1 cellular context compared by ENCODE assay signal in the genomic region with DNA sequence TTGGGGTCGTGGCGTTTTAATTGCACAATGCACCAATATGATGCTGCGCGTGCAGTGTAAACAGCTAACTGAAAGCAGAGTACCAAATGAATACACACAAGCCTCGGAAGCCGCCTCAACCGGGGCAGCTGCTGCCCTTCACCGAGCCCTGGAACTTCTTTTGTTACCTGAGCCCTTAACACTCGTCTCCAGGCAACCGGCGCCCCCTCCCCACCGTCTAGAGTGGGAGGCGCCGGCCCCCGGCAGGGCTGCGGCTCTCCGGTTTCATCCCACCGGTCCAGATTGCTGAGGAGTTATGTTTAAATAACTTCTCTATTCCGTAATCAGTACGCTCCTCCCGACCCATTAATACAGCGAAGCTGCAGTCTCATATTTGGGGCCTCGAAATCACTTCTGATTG.
TF ChIP-seq lines count a peak whose summit lies in the region.

No MANE protein-coding gene starts in this region.

TF ChIP-seq in GM23338, 12 proteins besides CTCF, POLR2A, EP300 and RAD21 (continued from another document):
- TF ChIP-seq, protein P1, sequence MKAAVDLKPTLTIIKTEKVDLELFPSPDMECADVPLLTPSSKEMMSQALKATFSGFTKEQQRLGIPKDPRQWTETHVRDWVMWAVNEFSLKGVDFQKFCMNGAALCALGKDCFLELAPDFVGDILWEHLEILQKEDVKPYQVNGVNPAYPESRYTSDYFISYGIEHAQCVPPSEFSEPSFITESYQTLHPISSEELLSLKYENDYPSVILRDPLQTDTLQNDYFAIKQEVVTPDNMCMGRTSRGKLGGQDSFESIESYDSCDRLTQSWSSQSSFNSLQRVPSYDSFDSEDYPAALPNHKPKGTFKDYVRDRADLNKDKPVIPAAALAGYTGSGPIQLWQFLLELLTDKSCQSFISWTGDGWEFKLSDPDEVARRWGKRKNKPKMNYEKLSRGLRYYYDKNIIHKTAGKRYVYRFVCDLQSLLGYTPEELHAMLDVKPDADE (IDR thresholded peaks at IDR 0.05), result no peak
- TF ChIP-seq, protein P2, sequence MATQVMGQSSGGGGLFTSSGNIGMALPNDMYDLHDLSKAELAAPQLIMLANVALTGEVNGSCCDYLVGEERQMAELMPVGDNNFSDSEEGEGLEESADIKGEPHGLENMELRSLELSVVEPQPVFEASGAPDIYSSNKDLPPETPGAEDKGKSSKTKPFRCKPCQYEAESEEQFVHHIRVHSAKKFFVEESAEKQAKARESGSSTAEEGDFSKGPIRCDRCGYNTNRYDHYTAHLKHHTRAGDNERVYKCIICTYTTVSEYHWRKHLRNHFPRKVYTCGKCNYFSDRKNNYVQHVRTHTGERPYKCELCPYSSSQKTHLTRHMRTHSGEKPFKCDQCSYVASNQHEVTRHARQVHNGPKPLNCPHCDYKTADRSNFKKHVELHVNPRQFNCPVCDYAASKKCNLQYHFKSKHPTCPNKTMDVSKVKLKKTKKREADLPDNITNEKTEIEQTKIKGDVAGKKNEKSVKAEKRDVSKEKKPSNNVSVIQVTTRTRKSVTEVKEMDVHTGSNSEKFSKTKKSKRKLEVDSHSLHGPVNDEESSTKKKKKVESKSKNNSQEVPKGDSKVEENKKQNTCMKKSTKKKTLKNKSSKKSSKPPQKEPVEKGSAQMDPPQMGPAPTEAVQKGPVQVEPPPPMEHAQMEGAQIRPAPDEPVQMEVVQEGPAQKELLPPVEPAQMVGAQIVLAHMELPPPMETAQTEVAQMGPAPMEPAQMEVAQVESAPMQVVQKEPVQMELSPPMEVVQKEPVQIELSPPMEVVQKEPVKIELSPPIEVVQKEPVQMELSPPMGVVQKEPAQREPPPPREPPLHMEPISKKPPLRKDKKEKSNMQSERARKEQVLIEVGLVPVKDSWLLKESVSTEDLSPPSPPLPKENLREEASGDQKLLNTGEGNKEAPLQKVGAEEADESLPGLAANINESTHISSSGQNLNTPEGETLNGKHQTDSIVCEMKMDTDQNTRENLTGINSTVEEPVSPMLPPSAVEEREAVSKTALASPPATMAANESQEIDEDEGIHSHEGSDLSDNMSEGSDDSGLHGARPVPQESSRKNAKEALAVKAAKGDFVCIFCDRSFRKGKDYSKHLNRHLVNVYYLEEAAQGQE (IDR thresholded peaks at IDR 0.05; ENCODE audit: unreplicated experiment), result no peak
- TF ChIP-seq ZNF331 (CRISPR knock-in tag; IDR thresholded peaks at IDR 0.05; ENCODE audit: low read depth), result no peak
- TF ChIP-seq JUNB (IDR thresholded peaks at IDR 0.05; ENCODE audit: unreplicated experiment), result no peak
- TF ChIP-seq CREB1 (CRISPR knock-in tag; IDR thresholded peaks at IDR 0.05; ENCODE audit: low read depth), result no peak
